7 cellular contexts compared by ENCODE assay signal in genomic region chr3:89983449-89983848, GRCh38.
"Had no signal": no experiment of that assay in that cellular context is flagged by ENCODE, and none has a peak within 500 bp of the region (broad histone marks: within the 10 kb centered on the region; RNA-seq: fewer than 3 reads in every experiment).

No MANE protein-coding gene starts in this region.

- FAIRE-seq: G401.6, GM12878, GM12891, GM18507, GM19239 had no signal

- ATAC-seq: GM12878 had no signal

- DNase-seq: GDM1, GF-D8 had no signal

- H3K4me3 ChIP-seq: GM12878 had no signal
